1 cellular context compared by ENCODE assay signal in genomic region chr5:37208883-37209808, GRCh38.
TF ChIP-seq lines count a peak whose summit lies in the region.

No MANE protein-coding gene starts in this region.

TF ChIP-seq in SK-N-SH, 30 proteins besides CTCF, POLR2A, EP300 and RAD21 (continued from another document):
- TF ChIP-seq, protein P1, sequence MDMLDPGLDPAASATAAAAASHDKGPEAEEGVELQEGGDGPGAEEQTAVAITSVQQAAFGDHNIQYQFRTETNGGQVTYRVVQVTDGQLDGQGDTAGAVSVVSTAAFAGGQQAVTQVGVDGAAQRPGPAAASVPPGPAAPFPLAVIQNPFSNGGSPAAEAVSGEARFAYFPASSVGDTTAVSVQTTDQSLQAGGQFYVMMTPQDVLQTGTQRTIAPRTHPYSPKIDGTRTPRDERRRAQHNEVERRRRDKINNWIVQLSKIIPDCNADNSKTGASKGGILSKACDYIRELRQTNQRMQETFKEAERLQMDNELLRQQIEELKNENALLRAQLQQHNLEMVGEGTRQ (IDR thresholded peaks at IDR 0.05; ENCODE audit: borderline replicate concordance, low read depth, low read length) = no peak
- no peak for TF ChIP-seq ELF1 (IDR thresholded peaks at IDR 0.05)
- TF ChIP-seq, protein P2, sequence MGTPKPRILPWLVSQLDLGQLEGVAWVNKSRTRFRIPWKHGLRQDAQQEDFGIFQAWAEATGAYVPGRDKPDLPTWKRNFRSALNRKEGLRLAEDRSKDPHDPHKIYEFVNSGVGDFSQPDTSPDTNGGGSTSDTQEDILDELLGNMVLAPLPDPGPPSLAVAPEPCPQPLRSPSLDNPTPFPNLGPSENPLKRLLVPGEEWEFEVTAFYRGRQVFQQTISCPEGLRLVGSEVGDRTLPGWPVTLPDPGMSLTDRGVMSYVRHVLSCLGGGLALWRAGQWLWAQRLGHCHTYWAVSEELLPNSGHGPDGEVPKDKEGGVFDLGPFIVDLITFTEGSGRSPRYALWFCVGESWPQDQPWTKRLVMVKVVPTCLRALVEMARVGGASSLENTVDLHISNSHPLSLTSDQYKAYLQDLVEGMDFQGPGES (IDR thresholded peaks at IDR 0.05; ENCODE audit: low read depth, low read length) = no peak
- no peak for TF ChIP-seq FOSL2 (IDR thresholded peaks at IDR 0.05; ENCODE audit: borderline replicate concordance, low read depth)
- TF ChIP-seq JUND (IDR thresholded peaks at IDR 0.05) = no peak
- no peak for TF ChIP-seq CHD2 (IDR thresholded peaks at IDR 0.05; ENCODE audit: low read length, partially characterized antibody)
- no peak for TF ChIP-seq SIN3A (IDR thresholded peaks at IDR 0.05; ENCODE audit: borderline replicate concordance, low read depth, low read length)
- no peak for TF ChIP-seq TAF1 (IDR thresholded peaks at IDR 0.05; ENCODE audit: borderline replicate concordance, low read depth, low read length)
